ENCODE assay signal across 11 cellular contexts in genomic region chr7:31805209-31805818, GRCh38.
DNase-seq lines count a peak whose midpoint lies in the region; ATAC-seq and TF ChIP-seq lines count a peak whose summit lies in the region.
"Had no signal": no experiment of that assay in that cellular context is flagged by ENCODE, and none has a peak within 500 bp of the region (broad histone marks: within the 10 kb centered on the region; RNA-seq: fewer than 3 reads in every experiment).

No MANE protein-coding gene starts in this region.

- TF ChIP-seq POLR2A in sigmoid colon (IDR thresholded peaks at IDR 0.05): no peak

- no peak for DNase-seq in adipocyte (ENCODE audit: low read depth)
- no peak for DNase-seq in effector memory CD8-positive, alpha-beta T cell
- DNase-seq in sigmoid colon: no peak
- DNase-seq in HCEC 1CT: no peak
- no peak for DNase-seq in H7
- DNase-seq: NCI-H1694, WERI-Rb-1 had no signal

- H3K36me3 Mint-ChIP-seq in effector memory CD8-positive, alpha-beta T cell (ENCODE audit: insufficient read depth): no peaks in the 10 kb centered on the region

- no peaks in the 10 kb centered on the region for H3K4me1 Mint-ChIP-seq in effector memory CD8-positive, alpha-beta T cell (ENCODE audit: low read depth in 2 of 2)

- no peak for TF ChIP-seq EP300 in sigmoid colon (IDR thresholded peaks at IDR 0.05)

- ATAC-seq in GM18868 (IDR thresholded peaks at IDR 0.05; ENCODE audit: unreplicated experiment) (peak; percentile 97), GM21737 (IDR thresholded peaks at IDR 0.05; ENCODE audit: unreplicated experiment) (peak; percentile 55), HG03196 (IDR thresholded peaks at IDR 0.05; ENCODE audit: unreplicated experiment) (peak; percentile 91)
- ATAC-seq in effector memory CD8-positive, alpha-beta T cell (replicated peaks): no peak
- ATAC-seq: Panc1 had no signal

- 85 to 88% methylated on average over 2 of the region's 2 CpGs for WGBS in sigmoid colon, 2 donors

- H3K27me3 ChIP-seq in adipocyte (replicated peaks; ENCODE audit: control insufficient read depth, insufficient read depth, low read length) (no peaks in the 10 kb centered on the region), sigmoid colon (no peaks in the 10 kb centered on the region), H7 (ENCODE audit: control insufficient read depth, insufficient read depth, low read length) (no peaks in the 10 kb centered on the region; the same call in 1 of the 2 replicates)

- no peaks in the 10 kb centered on the region for H3K27me3 Mint-ChIP-seq in effector memory CD8-positive, alpha-beta T cell

- H3K9ac ChIP-seq in adipocyte (ENCODE audit: low read length): no peak overlapping the region

- H3K4me3 ChIP-seq in adipocyte (ENCODE audit: low read length) (peak overlapping the region; percentile 67), sigmoid colon (no peak overlapping the region), H7 (ENCODE audit: insufficient read depth, low read depth, low read length) (no peak overlapping the region)

- no peak overlapping the region for H3K4me3 Mint-ChIP-seq in effector memory CD8-positive, alpha-beta T cell

- intact Hi-C loops in sigmoid colon (cut with DNase I): no loop called here

- H3K9me3 ChIP-seq in adipocyte (ENCODE audit: control insufficient read depth, low read length): no peaks in the 10 kb centered on the region
- H3K9me3 ChIP-seq in sigmoid colon: no peaks in the 10 kb centered on the region

- peaks cover 5 to 9% of the 10 kb centered on the region in 2 donors for H3K9me3 Mint-ChIP-seq in effector memory CD8-positive, alpha-beta T cell

- no peak overlapping the region for H3K27ac ChIP-seq in sigmoid colon
- H3K27ac ChIP-seq: WERI-Rb-1 had no signal

- H3K36me3 ChIP-seq in adipocyte (ENCODE audit: control insufficient read depth, insufficient read depth, low read length, severe bottlenecking) (peaks cover 5% of the 10 kb centered on the region), sigmoid colon (no peaks in the 10 kb centered on the region), H7 (replicated peaks; ENCODE audit: control insufficient read depth, insufficient read depth, low read length) (no peaks in the 10 kb centered on the region)
- H3K36me3 ChIP-seq: WERI-Rb-1 had no signal

- no peak for TF ChIP-seq CTCF in sigmoid colon (IDR thresholded peaks at IDR 0.05)

- H3K4me1 ChIP-seq in adipocyte (ENCODE audit: control insufficient read depth, insufficient read depth, low read length) (peaks cover 7% of the 10 kb centered on the region), sigmoid colon (no peaks in the 10 kb centered on the region)

- H3K27ac Mint-ChIP-seq in effector memory CD8-positive, alpha-beta T cell: no peak overlapping the region
